8 cellular contexts compared by ENCODE assay signal in the genomic region with DNA sequence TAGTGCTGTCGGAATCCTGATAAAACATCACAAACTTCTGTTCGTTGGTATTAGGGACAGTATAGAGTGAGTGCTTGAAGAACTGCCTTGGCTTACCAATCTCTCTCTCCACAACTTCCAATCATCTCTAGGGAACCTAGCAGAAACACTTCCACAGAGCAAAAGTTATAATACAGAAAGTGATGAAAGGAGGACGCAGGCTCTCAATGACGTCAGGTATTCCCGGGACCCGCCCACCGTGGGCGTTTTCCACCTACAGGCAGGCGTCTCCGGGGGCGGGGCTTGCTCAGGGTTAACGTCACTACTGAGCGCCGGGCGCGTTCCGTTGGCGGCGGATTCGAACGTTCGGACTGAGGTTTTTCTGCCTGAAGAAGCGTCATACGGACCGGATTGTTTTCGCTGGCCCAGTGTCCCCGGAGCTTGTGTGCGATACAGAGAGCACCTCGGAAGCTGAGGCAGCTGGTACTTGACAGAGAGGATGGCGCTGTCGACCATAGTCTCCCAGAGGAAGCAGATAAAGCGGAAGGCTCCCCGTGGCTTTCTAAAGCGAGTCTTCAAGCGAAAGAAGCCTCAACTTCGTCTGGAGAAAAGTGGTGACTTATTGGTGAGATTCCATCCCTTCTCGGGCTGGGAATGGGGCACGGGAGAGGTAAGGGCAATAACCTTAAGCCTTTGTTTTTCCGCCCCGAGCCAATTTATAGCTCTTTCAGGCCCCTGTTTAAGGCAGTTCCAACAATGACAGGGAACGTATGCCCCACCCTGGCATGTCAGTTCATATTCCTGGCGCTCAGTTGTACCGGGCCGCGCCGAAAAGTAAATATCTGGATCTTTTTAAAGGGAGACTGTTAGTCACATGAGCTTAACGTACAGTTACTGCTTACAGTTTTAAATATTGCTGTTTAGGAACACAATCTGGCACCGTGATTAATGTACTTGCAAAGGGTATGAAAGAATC. TPM values are rescaled to one million over a fixed set of nuclear protein-coding genes. Genes with fewer than 3 reads are reported as not detected.
A peak's percentile ranks its signal among the peaks of the same experiment; 100 is the strongest.
DNase-seq lines count a peak whose midpoint lies in the region; ATAC-seq and TF ChIP-seq lines count a peak whose summit lies in the region.

A gene (plus strand): TSS at position 320 of the 955 bp plus-strand sequence. CDS start 159 bp downstream, at position 479.

- peak; percentile 85 for ATAC-seq in HG03378 (IDR thresholded peaks at IDR 0.05; ENCODE audit: unreplicated experiment)
- peak; percentile 85 to 91 for ATAC-seq in activated CD4-positive, CD25-positive, alpha-beta regulatory T cell treated with anti-CD3 and anti-CD28 coated beads, Interleukin-2, amount 50 U/mL, for 24 hours

- TF ChIP-seq CTCF in BE2C (IDR thresholded peaks at IDR 0.05; ENCODE audit: low read depth, low read length) (no peak), kidney epithelial cell (IDR thresholded peaks at IDR 0.05; ENCODE audit: insufficient read depth, low read length, poor library complexity, severe bottlenecking) (no peak)

- TF ChIP-seq POLR2A in GM19193 (IDR thresholded peaks at IDR 0.05; ENCODE audit: extremely low read depth, insufficient read depth, insufficient read length), result peak; percentile 68

- DNase-seq in BE2C (peak; percentile 96), NCI-H446 (lab: John Stamatoyannopoulos, UW) (peak; percentile 70 to 84), cerebellum (ENCODE audit: low spot score) (peak; percentile 65), kidney epithelial cell (ENCODE audit: low read depth) (peak; percentile 60)
- peak; percentile 93 for DNase-seq in stimulated activated CD4-positive, alpha-beta T cell treated with anti-CD3 and anti-CD28 coated beads, Interleukin-15, amount 100 ng/mL, for 48 hours (ENCODE audit: low read depth in 2 of 2)

- H3K4me1 ChIP-seq in BE2C, result no peaks in the 10 kb centered on the region

- H3K27me3 ChIP-seq in BE2C, result no peaks in the 10 kb centered on the region
- no peaks in the 10 kb centered on the region for H3K27me3 ChIP-seq in kidney epithelial cell (ENCODE audit: control insufficient read depth, insufficient read depth, low read length)

- no peaks in the 10 kb centered on the region for H3K9me3 ChIP-seq in BE2C

- H3K36me3 ChIP-seq in BE2C (0 out of 2 replicates have a peak, but pooled peaks cover 2% of the 10 kb centered on the region), kidney epithelial cell (ENCODE audit: control insufficient read depth, insufficient read depth, low read length) (no peaks in the 10 kb centered on the region)

- peak within 1 kb of the TSS; percentile 97 for H3K4me3 ChIP-seq in BE2C (ENCODE audit: low read depth, low read length)
- peak within 1 kb of the TSS; percentile 69 for H3K4me3 ChIP-seq in kidney epithelial cell (ENCODE audit: low read depth, low read length)

RNA-seq across cellular contexts. Expression of the gene that starts here (rescaled TPM):
- polyA plus RNA-seq in BE2C (2012; ENCODE audit: insufficient read depth, insufficient read length, low read depth), result 6.6 TPM
- total RNA-seq in cerebellum, result 8.6 TPM
- total RNA-seq in kidney epithelial cell, result 4.2 and 5.7 TPM in 2 replicates

Comparison
In these comparisons a context has a peak if more than half of its experiments do, and no peak if none do; other contexts are left out.
1. Peak in every context shown above with its lines: DNase-seq, ATAC-seq and H3K4me3 ChIP-seq.